ENCODE assay signal across 8 cellular contexts in the genomic region with DNA sequence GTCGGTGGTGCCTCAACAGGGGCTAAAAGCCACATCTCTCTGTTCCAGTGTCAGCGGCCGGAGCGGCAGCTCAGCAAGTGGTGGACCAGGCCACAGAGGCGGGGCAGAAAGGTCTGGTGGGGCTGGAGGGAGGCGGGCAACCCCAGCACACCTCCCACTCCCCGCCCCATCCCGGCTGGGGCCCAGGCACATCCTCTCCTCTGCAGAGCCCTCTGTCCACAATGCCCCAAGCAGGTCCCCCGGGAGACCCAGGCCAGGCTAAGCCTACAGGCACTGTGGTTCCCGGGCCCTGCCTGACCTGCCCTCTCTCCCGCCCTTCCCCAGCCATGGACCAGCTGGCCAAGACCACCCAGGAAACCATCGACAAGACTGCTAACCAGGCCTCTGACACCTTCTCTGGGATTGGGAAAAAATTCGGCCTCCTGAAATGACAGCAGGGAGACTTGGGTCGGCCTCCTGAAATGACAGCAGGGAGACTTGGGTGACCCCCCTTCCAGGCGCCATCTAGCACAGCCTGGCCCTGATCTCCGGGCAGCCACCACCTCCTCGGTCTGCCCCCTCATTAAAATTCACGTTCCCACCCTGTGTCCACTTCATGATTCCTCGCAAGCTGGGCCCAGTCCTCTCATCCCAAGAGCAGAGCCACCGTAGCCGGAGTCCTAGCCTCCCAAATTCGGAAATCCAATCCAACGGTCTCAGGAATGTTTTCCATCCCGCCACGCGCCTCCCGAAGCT. TPM values are rescaled to one million over a fixed set of nuclear protein-coding genes. Genes with fewer than 3 reads are reported as not detected.
DNase-seq lines count a peak whose midpoint lies in the region; ATAC-seq and TF ChIP-seq lines count a peak whose summit lies in the region.

No MANE protein-coding gene starts in this region.

- no peaks in the 10 kb centered on the region for H3K27me3 ChIP-seq in CD4-positive, alpha-beta T cell (ENCODE audit: control insufficient read depth, insufficient read depth, low read length)

- POLR2A ChIA-PET in CD4-positive, alpha-beta T cell (lab: Charles Lee), result interaction anchor here (0.5 to 3.1 kb wide), 5 partner anchors 20 to 493 kb away, joined by 3 to 32 read pairs (median 3); a partner anchor contains a TSS

- H3K27me3 Mint-ChIP-seq in CD4-positive, alpha-beta T cell, result no peaks in the 10 kb centered on the region
- H3K27me3 Mint-ChIP-seq in stimulated activated memory B cell treated with anti-CD40 and anti-IgM and Interleukin-4, amounts not matched to agents 10 μg/mL and 1 μg/mL and 100 μg/mL, for 72 hours, result no peaks in the 10 kb centered on the region

- peaks cover 42% of the 10 kb centered on the region for H3K4me1 Mint-ChIP-seq in CD4-positive, alpha-beta T cell (ENCODE audit: low read depth)
- H3K4me1 Mint-ChIP-seq in stimulated activated memory B cell treated with anti-CD40 and anti-IgM and Interleukin-4, amounts not matched to agents 10 μg/mL and 1 μg/mL and 100 μg/mL, for 72 hours, result peaks cover 29% of the 10 kb centered on the region

- CTCF ChIA-PET in CD4-positive, alpha-beta T cell (lab: Charles Lee), result interaction anchor here (2.6 kb wide), 1 partner anchor 10 kb away, joined by 8 read pairs; no protein-coding TSS in a partner anchor

- peak overlapping the region; percentile 93 for H3K27ac Mint-ChIP-seq in CD4-positive, alpha-beta T cell
- peak overlapping the region; percentile 83 for H3K27ac Mint-ChIP-seq in stimulated activated memory B cell treated with anti-CD40 and anti-IgM and Interleukin-4, amounts not matched to agents 10 μg/mL and 1 μg/mL and 100 μg/mL, for 72 hours

- no peaks in the 10 kb centered on the region for H3K9me3 Mint-ChIP-seq in CD4-positive, alpha-beta T cell
- no peaks in the 10 kb centered on the region for H3K9me3 Mint-ChIP-seq in stimulated activated memory B cell treated with anti-CD40 and anti-IgM and Interleukin-4, amounts not matched to agents 10 μg/mL and 1 μg/mL and 100 μg/mL, for 72 hours

- peak overlapping the region; percentile 79 for H3K4me3 Mint-ChIP-seq in CD4-positive, alpha-beta T cell
- peak overlapping the region; percentile 83 for H3K4me3 Mint-ChIP-seq in stimulated activated memory B cell treated with anti-CD40 and anti-IgM and Interleukin-4, amounts not matched to agents 10 μg/mL and 1 μg/mL and 100 μg/mL, for 72 hours

- in situ Hi-C loops in T47D (cut with HindIII; ENCODE audit: low pct_unique_long_range_greater_than_20kb, low sequenced_read_pairs), result no loop called here

- intact Hi-C loops in CD4-positive, alpha-beta T cell (cut with DNase I, micrococcal nuclease), result loop anchor here in 1 of 2 experiments (5.0 to 10.0 kb wide), 3 partner anchors 213 to 436 kb away; a partner anchor contains a TSS

- no peak for TF ChIP-seq CTCF in CD4-positive, alpha-beta T cell (IDR thresholded peaks at IDR 0.05)

- no peaks in the 10 kb centered on the region for H3K36me3 Mint-ChIP-seq in CD4-positive, alpha-beta T cell (ENCODE audit: low read depth)
- no peaks in the 10 kb centered on the region for H3K36me3 Mint-ChIP-seq in stimulated activated memory B cell treated with anti-CD40 and anti-IgM and Interleukin-4, amounts not matched to agents 10 μg/mL and 1 μg/mL and 100 μg/mL, for 72 hours

- peak overlapping the region; percentile 81 for H3K27ac ChIP-seq in CD4-positive, alpha-beta T cell (ENCODE audit: low read depth, low read length)

- DNase-seq in CD4-positive, alpha-beta T cell, result no peak
- peak; percentile 38 to 56 for DNase-seq in Kasumi-1 (lab: John Stamatoyannopoulos, UW)
- peak; percentile 81 to 86 for DNase-seq in T47D (ENCODE audit: low read depth in 1 of 2, low spot score in 1 of 2)
- peak; percentile 75 for DNase-seq in islet precursor cell
- DNase-seq in effector CD4-positive, alpha-beta T cell, result no peak
- DNase-seq in GM19240 (ENCODE audit: insufficient read length, low spot score), result no peak

- no peak for ATAC-seq in CD4-positive, alpha-beta T cell (ENCODE audit: poor library complexity)
- ATAC-seq in stimulated activated memory B cell treated with anti-CD40 and anti-IgM and Interleukin-4, amounts not matched to agents 10 μg/mL and 1 μg/mL and 100 μg/mL, for 72 hours, result no peak
- no peak for ATAC-seq in HG03045 (IDR thresholded peaks at IDR 0.05; ENCODE audit: unreplicated experiment)

- H3K9me3 ChIP-seq in CD4-positive, alpha-beta T cell (ENCODE audit: control insufficient read depth, low read length), result no peaks in the 10 kb centered on the region

RNA-seq across cellular contexts. Expression of a gene that starts 2.0 kb away (rescaled TPM):
- not detected for total RNA-seq in CD4-positive, alpha-beta T cell

RNA-seq across cellular contexts. Expression of a gene that starts 11.9 kb away (rescaled TPM):
- not detected for total RNA-seq in CD4-positive, alpha-beta T cell

RNA-seq across cellular contexts. Expression of a gene that starts 12.9 kb away (rescaled TPM):
- total RNA-seq in CD4-positive, alpha-beta T cell, result 1 to 10 TPM in 1 of 2 experiments, under 1 TPM in 1; 0.47 to 1.8 TPM

RNA-seq across cellular contexts. Expression of a gene that starts 49.8 kb away (rescaled TPM):
- total RNA-seq in CD4-positive, alpha-beta T cell, result not detected

Comparison
In these comparisons a context has a peak if more than half of its experiments do, and no peak if none do; other contexts are left out.
1. DNase-seq: peak in Kasumi-1 (2 of 2), T47D (2 of 2) and islet precursor cell (single experiment); none in CD4-positive, alpha-beta T cell (0 of 10), effector CD4-positive, alpha-beta T cell (single experiment) and GM19240 (single experiment).